1 cellular context compared by ENCODE assay signal in the genomic region with DNA sequence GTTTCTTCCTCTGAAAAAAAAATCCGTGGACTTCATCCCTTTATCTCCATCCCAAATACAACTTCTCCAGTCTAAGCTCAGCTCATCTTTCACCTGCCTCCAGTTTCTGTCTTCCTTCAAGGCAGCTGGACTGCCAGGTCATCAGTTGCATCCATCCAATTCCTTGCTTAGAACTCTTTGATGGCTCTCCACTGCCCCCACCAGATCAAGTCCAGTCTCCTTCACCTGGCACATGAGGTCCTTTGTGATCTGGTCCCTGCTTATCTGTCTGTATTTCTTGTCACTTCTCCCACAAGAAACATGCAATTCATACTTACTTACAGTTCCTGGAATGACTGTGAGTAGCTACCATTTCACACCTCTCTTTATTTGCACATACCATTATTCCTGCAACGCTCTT.
TF ChIP-seq lines count a peak whose summit lies in the region.

No MANE protein-coding gene starts in this region.

TF ChIP-seq in IMR-90, 13 proteins besides CTCF, POLR2A, EP300 and RAD21:
- no peak for TF ChIP-seq CEBPB (IDR thresholded peaks at IDR 0.05; ENCODE audit: low read depth, low read length)
